ENCODE assay signal across 8 cellular contexts in the genomic region with DNA sequence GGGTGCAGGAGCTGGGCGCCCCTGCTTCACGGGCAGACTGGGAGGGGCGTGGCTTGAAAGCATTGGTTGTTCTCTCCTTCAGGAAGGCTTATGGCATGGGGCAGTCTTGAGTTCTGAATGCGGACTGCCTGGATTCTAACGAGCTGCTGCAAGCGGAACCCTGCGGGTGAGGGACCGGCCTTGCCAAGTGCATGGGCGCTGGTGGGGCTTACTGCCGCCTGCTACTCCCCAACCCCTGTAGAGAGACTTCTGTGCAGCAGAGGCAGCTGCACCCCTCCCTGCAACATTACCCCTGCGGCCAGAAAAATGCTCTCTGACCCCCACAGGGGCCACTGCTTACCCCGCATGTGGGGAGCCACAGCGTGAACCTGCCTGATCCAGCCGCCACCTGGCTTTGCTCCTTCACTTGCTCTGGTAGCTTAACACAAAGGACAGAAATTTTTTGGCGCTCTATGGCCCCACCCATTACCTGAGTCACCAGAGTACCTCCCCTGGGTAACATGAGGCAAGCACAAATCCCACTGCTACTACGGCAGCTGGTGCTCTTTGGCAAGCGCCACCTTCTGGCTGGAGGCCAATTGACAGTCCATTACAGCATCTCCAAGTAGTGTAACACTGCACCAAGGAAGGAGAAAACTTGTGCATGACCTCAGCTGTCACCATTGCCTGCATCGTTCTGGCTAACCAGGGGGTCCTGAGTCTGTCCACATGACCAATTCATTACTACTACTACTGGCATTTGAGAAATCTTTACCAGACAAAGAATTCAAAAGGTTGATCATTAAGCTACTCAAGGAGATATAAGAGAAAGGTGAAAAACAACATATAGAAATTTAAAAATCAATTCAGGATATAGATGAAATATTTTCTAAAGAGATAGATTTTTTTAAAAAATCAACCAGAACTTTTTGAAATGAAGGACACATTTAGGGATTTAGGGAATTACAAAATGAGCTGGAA. TPM values are rescaled to one million over a fixed set of nuclear protein-coding genes. Genes with fewer than 3 reads are reported as not detected.
DNase-seq lines count a peak whose midpoint lies in the region; ATAC-seq and TF ChIP-seq lines count a peak whose summit lies in the region.

No MANE protein-coding gene starts in this region.

- DNase-seq in NCI-H82 (lab: John Stamatoyannopoulos, UW) = peak; percentile 40
- no peak for DNase-seq in NCI-H82 treated with DMSO at 0.1 percent for 48 hours (lab: John Stamatoyannopoulos, UW; ENCODE audit: unreplicated experiment)
- DNase-seq in NCI-H446 (lab: John Stamatoyannopoulos, UW) = peak; percentile 94 to 97
- peak; percentile 92 for DNase-seq in activated CD4-positive, alpha-beta T cell treated with anti-CD3 and anti-CD28 coated beads, Interleukin-2, amount 50 U/mL, for 4 hours
- peak; percentile 90 for DNase-seq in ecto neural progenitor cell (ENCODE audit: low spot score)
- peak; percentile 96 for DNase-seq in lung (ENCODE audit: low spot score)
- peak; percentile 79 to 87 (median 83) for DNase-seq in stimulated activated CD4-positive, alpha-beta T cell treated with anti-CD3 and anti-CD28 coated beads, TNF-alpha, amount 100 ng/mL, for 1 hour (ENCODE audit: low read depth in 3 of 3, low spot score in 1 of 3)

- no peaks in the 10 kb centered on the region for H3K27me3 ChIP-seq in lung (ENCODE audit: control insufficient read depth, insufficient read depth)

- no peaks in the 10 kb centered on the region for H3K36me3 ChIP-seq in lung (ENCODE audit: control insufficient read depth in 2 of 2, insufficient read depth in 2 of 2, low read length in 2 of 2)

- WGBS in lung, 2 donors = 4 to 5% methylated on average over 18 of the region's 18 CpGs

- ATAC-seq in HG03039 (IDR thresholded peaks at IDR 0.05; ENCODE audit: unreplicated experiment) (peak; percentile 99), lung (ENCODE audit: insufficient read depth, low FRiP score) (peak; percentile 94)

- H3K27ac ChIP-seq in lung (ENCODE audit: low read depth in 1 of 2, low read length in 1 of 2) = peak overlapping the region in 1 of 2 donors; percentile 73

- H3K9me3 ChIP-seq in lung (ENCODE audit: control insufficient read depth in 2 of 2, insufficient read depth in 1 of 2, low read length in 1 of 2) = no peaks in the 10 kb centered on the region

- peak; percentile 65 for TF ChIP-seq CTCF in lung (IDR thresholded peaks at IDR 0.05; ENCODE audit: control extremely low read depth, extremely low read depth)

- H3K4me3 ChIP-seq in lung = peak overlapping the region; percentile 53

- H3K4me1 ChIP-seq in lung (ENCODE audit: control insufficient read depth in 2 of 2, insufficient read depth in 2 of 2, low read length in 2 of 2) = peaks cover 0 to 4% of the 10 kb centered on the region in 2 donors

RNA-seq across cellular contexts. Expression of gene MYL12B, which starts 35.4 kb away (rescaled TPM):
- total RNA-seq in lung = 100 to 1,000 TPM; 249 to 299 TPM
- 1,000 to 10,000 TPM in 1 of 2 donors, 100 to 1,000 TPM in 1; 538 to 1,047 TPM for polyA plus RNA-seq in lung

RNA-seq across cellular contexts. Expression of gene MYL12A, which starts 49.7 kb away (rescaled TPM):
- 100 to 1,000 TPM; 321 to 403 TPM for total RNA-seq in lung
- 100 to 1,000 TPM; 578 to 796 TPM for polyA plus RNA-seq in lung
